1 cellular context compared by ENCODE assay signal in the genomic region with DNA sequence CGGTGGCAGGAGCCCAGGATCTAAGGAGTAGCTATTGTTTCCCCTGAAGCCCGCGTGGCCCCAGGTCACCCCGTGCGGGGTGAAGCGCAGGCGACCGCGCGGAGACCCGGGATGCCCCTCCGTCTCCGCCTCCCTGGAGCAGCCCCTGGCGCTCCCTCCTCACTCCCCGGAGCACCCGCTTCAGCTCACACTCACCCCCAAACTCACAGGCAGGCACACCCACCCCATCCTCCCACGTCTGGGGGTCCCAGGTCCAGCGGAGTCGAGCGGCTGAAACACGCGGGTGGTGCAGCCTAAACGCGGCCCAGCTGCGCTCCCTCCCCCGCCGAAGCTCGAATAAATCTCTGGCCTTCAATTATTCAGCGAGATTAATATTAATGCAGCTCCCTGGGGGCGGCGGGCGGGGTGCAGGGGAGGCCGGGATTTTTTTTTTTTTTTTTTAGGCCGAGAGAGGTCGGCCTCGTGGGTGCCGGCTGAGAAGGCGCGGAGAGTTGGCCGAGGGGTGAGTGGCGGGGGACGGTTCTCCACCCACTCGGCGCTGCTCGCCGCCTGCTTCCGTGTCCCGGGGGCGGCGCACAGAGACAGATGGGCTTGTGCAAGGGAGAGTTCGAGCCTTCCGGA.
TF ChIP-seq lines count a peak whose summit lies in the region.

No MANE protein-coding gene starts in this region.

TF ChIP-seq in HEK293, 187 proteins besides CTCF, POLR2A, EP300 and RAD21 (continued from another document):
- TF ChIP-seq ZNF639 (tag by site-specific recombination; IDR thresholded peaks at IDR 0.05) (no peak), PATZ1 (tag by site-specific recombination; IDR thresholded peaks at IDR 0.05) (0 out of 2 replicates have a peak, but pooled peaks have one; percentile 38), ZNF510 (tag by site-specific recombination; IDR thresholded peaks at IDR 0.05; ENCODE audit: insufficient replicate concordance) (no peak), ZNF24 (tag by site-specific recombination; IDR thresholded peaks at IDR 0.05) (no peak), ZNF335 (tag by site-specific recombination; conservative IDR thresholded peaks at IDR 0.05) (peak; percentile 85), ZNF530 (tag by site-specific recombination; IDR thresholded peaks at IDR 0.05; ENCODE audit: low read depth) (no peak), ZXDB (tag by site-specific recombination; IDR thresholded peaks at IDR 0.05) (no peak), ZNF791 (tag by site-specific recombination; IDR thresholded peaks at IDR 0.05) (no peak), KLF9 (tag by site-specific recombination; IDR thresholded peaks at IDR 0.05; ENCODE audit: low read depth) (0 out of 2 replicates have a peak, but pooled peaks have one; percentile 18), ZNF768 (tag by site-specific recombination; IDR thresholded peaks at IDR 0.05) (no peak), ZNF146 (tag by site-specific recombination; IDR thresholded peaks at IDR 0.05) (no peak), ZNF366 (tag by site-specific recombination; conservative IDR thresholded peaks at IDR 0.05) (no peak), ZNF266 (tag by site-specific recombination; IDR thresholded peaks at IDR 0.05; ENCODE audit: low read depth) (no peak), GLIS2 (tag by site-specific recombination; IDR thresholded peaks at IDR 0.05) (peak; percentile 54), ZIC2 (tag by site-specific recombination; IDR thresholded peaks at IDR 0.05) (no peak), SP3 (tag by site-specific recombination; IDR thresholded peaks at IDR 0.05) (no peak), ZBTB1 (tag by site-specific recombination; IDR thresholded peaks at IDR 0.05) (no peak), ZBTB48 (tag by site-specific recombination; IDR thresholded peaks at IDR 0.05) (no peak)
- TF ChIP-seq, protein P1, sequence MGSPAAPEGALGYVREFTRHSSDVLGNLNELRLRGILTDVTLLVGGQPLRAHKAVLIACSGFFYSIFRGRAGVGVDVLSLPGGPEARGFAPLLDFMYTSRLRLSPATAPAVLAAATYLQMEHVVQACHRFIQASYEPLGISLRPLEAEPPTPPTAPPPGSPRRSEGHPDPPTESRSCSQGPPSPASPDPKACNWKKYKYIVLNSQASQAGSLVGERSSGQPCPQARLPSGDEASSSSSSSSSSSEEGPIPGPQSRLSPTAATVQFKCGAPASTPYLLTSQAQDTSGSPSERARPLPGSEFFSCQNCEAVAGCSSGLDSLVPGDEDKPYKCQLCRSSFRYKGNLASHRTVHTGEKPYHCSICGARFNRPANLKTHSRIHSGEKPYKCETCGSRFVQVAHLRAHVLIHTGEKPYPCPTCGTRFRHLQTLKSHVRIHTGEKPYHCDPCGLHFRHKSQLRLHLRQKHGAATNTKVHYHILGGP (tag by site-specific recombination; IDR thresholded peaks at IDR 0.05) = no peak
- TF ChIP-seq, protein P2, sequence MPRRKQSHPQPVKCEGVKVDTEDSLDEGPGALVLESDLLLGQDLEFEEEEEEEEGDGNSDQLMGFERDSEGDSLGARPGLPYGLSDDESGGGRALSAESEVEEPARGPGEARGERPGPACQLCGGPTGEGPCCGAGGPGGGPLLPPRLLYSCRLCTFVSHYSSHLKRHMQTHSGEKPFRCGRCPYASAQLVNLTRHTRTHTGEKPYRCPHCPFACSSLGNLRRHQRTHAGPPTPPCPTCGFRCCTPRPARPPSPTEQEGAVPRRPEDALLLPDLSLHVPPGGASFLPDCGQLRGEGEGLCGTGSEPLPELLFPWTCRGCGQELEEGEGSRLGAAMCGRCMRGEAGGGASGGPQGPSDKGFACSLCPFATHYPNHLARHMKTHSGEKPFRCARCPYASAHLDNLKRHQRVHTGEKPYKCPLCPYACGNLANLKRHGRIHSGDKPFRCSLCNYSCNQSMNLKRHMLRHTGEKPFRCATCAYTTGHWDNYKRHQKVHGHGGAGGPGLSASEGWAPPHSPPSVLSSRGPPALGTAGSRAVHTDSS (tag by site-specific recombination; IDR thresholded peaks at IDR 0.05) = no peak
- TF ChIP-seq, protein P3, sequence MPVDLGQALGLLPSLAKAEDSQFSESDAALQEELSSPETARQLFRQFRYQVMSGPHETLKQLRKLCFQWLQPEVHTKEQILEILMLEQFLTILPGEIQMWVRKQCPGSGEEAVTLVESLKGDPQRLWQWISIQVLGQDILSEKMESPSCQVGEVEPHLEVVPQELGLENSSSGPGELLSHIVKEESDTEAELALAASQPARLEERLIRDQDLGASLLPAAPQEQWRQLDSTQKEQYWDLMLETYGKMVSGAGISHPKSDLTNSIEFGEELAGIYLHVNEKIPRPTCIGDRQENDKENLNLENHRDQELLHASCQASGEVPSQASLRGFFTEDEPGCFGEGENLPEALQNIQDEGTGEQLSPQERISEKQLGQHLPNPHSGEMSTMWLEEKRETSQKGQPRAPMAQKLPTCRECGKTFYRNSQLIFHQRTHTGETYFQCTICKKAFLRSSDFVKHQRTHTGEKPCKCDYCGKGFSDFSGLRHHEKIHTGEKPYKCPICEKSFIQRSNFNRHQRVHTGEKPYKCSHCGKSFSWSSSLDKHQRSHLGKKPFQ (tag by site-specific recombination; IDR thresholded peaks at IDR 0.05) = no peak
- TF ChIP-seq, protein P4, sequence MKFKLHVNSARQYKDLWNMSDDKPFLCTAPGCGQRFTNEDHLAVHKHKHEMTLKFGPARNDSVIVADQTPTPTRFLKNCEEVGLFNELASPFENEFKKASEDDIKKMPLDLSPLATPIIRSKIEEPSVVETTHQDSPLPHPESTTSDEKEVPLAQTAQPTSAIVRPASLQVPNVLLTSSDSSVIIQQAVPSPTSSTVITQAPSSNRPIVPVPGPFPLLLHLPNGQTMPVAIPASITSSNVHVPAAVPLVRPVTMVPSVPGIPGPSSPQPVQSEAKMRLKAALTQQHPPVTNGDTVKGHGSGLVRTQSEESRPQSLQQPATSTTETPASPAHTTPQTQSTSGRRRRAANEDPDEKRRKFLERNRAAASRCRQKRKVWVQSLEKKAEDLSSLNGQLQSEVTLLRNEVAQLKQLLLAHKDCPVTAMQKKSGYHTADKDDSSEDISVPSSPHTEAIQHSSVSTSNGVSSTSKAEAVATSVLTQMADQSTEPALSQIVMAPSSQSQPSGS (tag by site-specific recombination; IDR thresholded peaks at IDR 0.05; ENCODE audit: low read depth) = no peak
- TF ChIP-seq, protein P5, sequence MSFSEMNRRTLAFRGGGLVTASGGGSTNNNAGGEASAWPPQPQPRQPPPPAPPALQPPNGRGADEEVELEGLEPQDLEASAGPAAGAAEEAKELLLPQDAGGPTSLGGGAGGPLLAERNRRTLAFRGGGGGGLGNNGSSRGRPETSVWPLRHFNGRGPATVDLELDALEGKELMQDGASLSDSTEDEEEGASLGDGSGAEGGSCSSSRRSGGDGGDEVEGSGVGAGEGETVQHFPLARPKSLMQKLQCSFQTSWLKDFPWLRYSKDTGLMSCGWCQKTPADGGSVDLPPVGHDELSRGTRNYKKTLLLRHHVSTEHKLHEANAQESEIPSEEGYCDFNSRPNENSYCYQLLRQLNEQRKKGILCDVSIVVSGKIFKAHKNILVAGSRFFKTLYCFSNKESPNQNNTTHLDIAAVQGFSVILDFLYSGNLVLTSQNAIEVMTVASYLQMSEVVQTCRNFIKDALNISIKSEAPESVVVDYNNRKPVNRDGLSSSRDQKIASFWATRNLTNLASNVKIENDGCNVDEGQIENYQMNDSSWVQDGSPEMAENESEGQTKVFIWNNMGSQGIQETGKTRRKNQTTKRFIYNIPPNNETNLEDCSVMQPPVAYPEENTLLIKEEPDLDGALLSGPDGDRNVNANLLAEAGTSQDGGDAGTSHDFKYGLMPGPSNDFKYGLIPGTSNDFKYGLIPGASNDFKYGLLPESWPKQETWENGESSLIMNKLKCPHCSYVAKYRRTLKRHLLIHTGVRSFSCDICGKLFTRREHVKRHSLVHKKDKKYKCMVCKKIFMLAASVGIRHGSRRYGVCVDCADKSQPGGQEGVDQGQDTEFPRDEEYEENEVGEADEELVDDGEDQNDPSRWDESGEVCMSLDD (tag by site-specific recombination; IDR thresholded peaks at IDR 0.05) = peak; percentile 62; the same call in 1 of the 2 replicates
